36 cellular contexts compared by ENCODE assay signal in genomic region chr12:4535092-4535491, GRCh38. TPM values are rescaled to one million over a fixed set of nuclear protein-coding genes. Genes with fewer than 3 reads are reported as not detected.
DNase-seq lines count a peak whose midpoint lies in the region; ATAC-seq, FAIRE-seq and TF ChIP-seq lines count a peak whose summit lies in the region.
"Had no signal": no experiment of that assay in that cellular context is flagged by ENCODE, and none has a peak within 500 bp of the region (broad histone marks: within the 10 kb centered on the region; RNA-seq: fewer than 3 reads in every experiment).

No MANE protein-coding gene starts in this region.

- H3K27ac ChIP-seq in GM12878 (ENCODE audit: control insufficient read depth, insufficient read depth), result no peak overlapping the region
- H3K27ac ChIP-seq: cardiac muscle cell, epithelial cell of prostate, sigmoid colon, uterus, WERI-Rb-1 had no signal

- peaks cover 15% of the 10 kb centered on the region for H3K4me1 ChIP-seq in GM12878 (ENCODE audit: control insufficient read depth, insufficient read depth, low read length)
- H3K4me1 ChIP-seq: BE2C had no signal

- no peak overlapping the region for H3K9ac ChIP-seq in GM12878 (ENCODE audit: control insufficient read depth, insufficient read depth, low read length)

- H2AFZ ChIP-seq in GM12878 (ENCODE audit: control insufficient read depth, low read depth, low read length), result no peak overlapping the region; the same call in 1 of the 2 replicates

- SMC1A ChIA-PET in GM12878 (lab: Charles Lee; ENCODE audit: uncharacterized antibody, unreplicated experiment), result interaction anchor here (0.9 to 1.3 kb wide), 3 partner anchors 8 to 343 kb away, joined by 3 to 4 read pairs (median 4); no protein-coding TSS in a partner anchor

- H3K27me3 Mint-ChIP-seq in IgD-negative memory B cell, result no peaks in the 10 kb centered on the region
- H3K27me3 Mint-ChIP-seq in activated CD4-positive, alpha-beta T cell treated with anti-CD3 and anti-CD28 coated beads for 36 hours, result no peaks in the 10 kb centered on the region
- H3K27me3 Mint-ChIP-seq: activated CD4-positive, alpha-beta T cell treated with anti-CD3 and anti-CD28 coated beads, Interleukin-2, amount 10 ng/mL, durations not matched to agents 24 days and 14 days; activated naive CD8-positive, alpha-beta T cell treated with anti-CD3 and anti-CD28 coated beads, Interleukin-2, amount 50 U/mL, for 24 hours; stimulated activated naive CD8-positive, alpha-beta T cell treated with anti-CD3 and anti-CD28 coated beads, Interleukin-15, amount 100 ng/mL, for 72 hours had no signal

- TF ChIP-seq CTCF in GM12878 (IDR thresholded peaks at IDR 0.05 in 2 of 3, conservative IDR thresholded peaks at IDR 0.05 in 1 of 3; ENCODE audit: control insufficient read depth in 2 of 3, extremely low read depth in 1 of 3, insufficient read depth in 1 of 3, low read depth in 3 of 3, low read length in 3 of 3), result no peak

- H3K9me3 Mint-ChIP-seq in IgD-negative memory B cell, result no peaks in the 10 kb centered on the region
- no peaks in the 10 kb centered on the region for H3K9me3 Mint-ChIP-seq in activated CD4-positive, alpha-beta T cell treated with anti-CD3 and anti-CD28 coated beads for 36 hours (ENCODE audit: low read depth)
- H3K9me3 Mint-ChIP-seq: activated CD4-positive, alpha-beta T cell treated with anti-CD3 and anti-CD28 coated beads, Interleukin-2, amount 10 ng/mL, durations not matched to agents 24 days and 14 days; activated naive CD8-positive, alpha-beta T cell treated with anti-CD3 and anti-CD28 coated beads, Interleukin-2, amount 50 U/mL, for 24 hours; CD8-positive, alpha-beta memory T cell; natural killer cell; stimulated activated naive CD8-positive, alpha-beta T cell treated with anti-CD3 and anti-CD28 coated beads, Interleukin-15, amount 100 ng/mL, for 72 hours had no signal

- FAIRE-seq in GM12891 (lab: Jason Lieb, UNC) (peak; percentile 9), GM12878 (lab: Jason Lieb, UNC) (no peak)
- FAIRE-seq: astrocyte, colon, K562 had no signal

- ATAC-seq in GM19397 (IDR thresholded peaks at IDR 0.05; ENCODE audit: unreplicated experiment) (peak; percentile 40), GM12878 (peak; percentile 8), SK-N-SH treated with all-trans-retinoic acid at 6 μM for 48 hours (no peak)
- no peak for ATAC-seq in activated CD4-positive, alpha-beta T cell treated with anti-CD3 and anti-CD28 coated beads for 36 hours
- ATAC-seq: activated naive CD8-positive, alpha-beta T cell treated with anti-CD3 and anti-CD28 coated beads, Interleukin-2, amount 50 U/mL, for 24 hours; K562; mucosa of descending colon; natural killer cell; stimulated activated naive CD8-positive, alpha-beta T cell treated with anti-CD3 and anti-CD28 coated beads, Interleukin-15, amount 100 ng/mL, for 72 hours had no signal

- H3K4me1 Mint-ChIP-seq in IgD-negative memory B cell, result peaks cover 24 to 35% (median 34%) of the 10 kb centered on the region in 3 donors
- peaks cover 22% of the 10 kb centered on the region for H3K4me1 Mint-ChIP-seq in activated CD4-positive, alpha-beta T cell treated with anti-CD3 and anti-CD28 coated beads for 36 hours

- peaks cover 33% of the 10 kb centered on the region for H3K79me2 ChIP-seq in GM12878 (ENCODE audit: control insufficient read depth, insufficient read depth, low read length)

- intact Hi-C loops in GM12878 (cut with micrococcal nuclease; ENCODE audit: unreplicated experiment), result loop anchor here (5.0 kb wide), 1 partner anchor 213 kb away; the partner anchor contains the start of gene TIGAR
- intact Hi-C loops in activated CD4-positive, alpha-beta T cell treated with anti-CD3 and anti-CD28 coated beads for 36 hours (cut with DNase I, micrococcal nuclease), result loop anchor here in 1 of 2 experiments (5.0 kb wide), 2 partner anchors 38 to 538 kb away; no protein-coding TSS in a partner anchor

- DNase-seq in GM12891 (ENCODE audit: insufficient read length, low spot score), result no peak
- DNase-seq in GM12878 (ENCODE audit: low read depth, low spot score), result no peak
- DNase-seq in Kasumi-1 (lab: John Stamatoyannopoulos, UW), result no peak
- no peak for DNase-seq in activated CD4-positive, alpha-beta T cell treated with anti-CD3 and anti-CD28 coated beads for 36 hours
- DNase-seq: activated CD4-positive, alpha-beta T cell treated with anti-CD3 and anti-CD28 coated beads, Interleukin-2, amount 10 ng/mL, durations not matched to agents 24 days and 14 days; activated CD8-positive, alpha-beta memory T cell treated with anti-CD3 and anti-CD28 coated beads for 24 hours; activated effector memory CD4-positive, alpha-beta T cell treated with anti-CD3 and anti-CD28 coated beads, Interleukin-2, amount 50 U/mL, for 16 hours; activated naive CD8-positive, alpha-beta T cell treated with anti-CD3 and anti-CD28 coated beads, Interleukin-2, amount 50 U/mL, for 24 hours; activated T-cell treated with anti-CD3 and anti-CD28 coated beads, Interleukin-2, amount 50 U/mL, for 1 hour; BE2C; CD8-positive, alpha-beta memory T cell; DMS 273 treated with DMSO at 0.1 percent for 48 hours; effector CD4-positive, alpha-beta T cell; H7; hippocampal formation; mucosa of descending colon; natural killer cell; NCI-H1105 treated with DMSO at 0.1 percent for 48 hours; NCI-H1930; NCI-H345; occipital lobe; SIG-M5; sigmoid colon; stimulated activated CD4-positive, alpha-beta T cell treated with anti-CD3 and anti-CD28 coated beads, Interleukin-12 subunit alpha, Interleukin-12 subunit beta, amount 100 ng/mL, for 4 hours; stimulated activated CD4-positive, alpha-beta T cell treated with anti-CD3 and anti-CD28 coated beads, Interleukin-2, amount 100 ng/mL, for 48 hours; stimulated activated naive CD8-positive, alpha-beta T cell treated with anti-CD3 and anti-CD28 coated beads, Interleukin-15, amount 100 ng/mL, for 72 hours; uterus; WERI-Rb-1 had no signal

- no peaks in the 10 kb centered on the region for H3K9me3 ChIP-seq in GM12878 (replicated peaks; ENCODE audit: control insufficient read depth, insufficient read depth, low read length)
- H3K9me3 ChIP-seq: BE2C, mucosa of descending colon, sigmoid colon, uterus had no signal

- in situ Hi-C loops in GM12878 (cut with MboI), result no loop called here

- peak overlapping the region in 1 of 4 donors; percentile 55 for H3K4me3 Mint-ChIP-seq in IgD-negative memory B cell
- no peak overlapping the region for H3K4me3 Mint-ChIP-seq in activated CD4-positive, alpha-beta T cell treated with anti-CD3 and anti-CD28 coated beads for 36 hours
- H3K4me3 Mint-ChIP-seq: activated CD4-positive, alpha-beta T cell treated with anti-CD3 and anti-CD28 coated beads, Interleukin-2, amount 10 ng/mL, durations not matched to agents 24 days and 14 days; activated naive CD8-positive, alpha-beta T cell treated with anti-CD3 and anti-CD28 coated beads, Interleukin-2, amount 50 U/mL, for 24 hours; natural killer cell; stimulated activated naive CD8-positive, alpha-beta T cell treated with anti-CD3 and anti-CD28 coated beads, Interleukin-15, amount 100 ng/mL, for 72 hours had no signal

- BruUV-seq in GM12878 (replicated peaks; lab: Mats Ljungman, UMichigan), result no TSS peak

- no peak for TF ChIP-seq EP300 in GM12878 (IDR thresholded peaks at IDR 0.05; ENCODE audit: borderline replicate concordance in 1 of 2, control insufficient read depth in 1 of 2, low read depth in 2 of 2, low read length in 2 of 2)

- 0% methylated on average over 4 of the region's 4 CpGs for WGBS in GM12878 (ENCODE audit: insufficient coverage, insufficient replicate concordance, low lambda C conversion rate, missing lambda C conversion rate)

- H4K20me1 ChIP-seq in GM12878 (ENCODE audit: control insufficient read depth, insufficient read depth), result no peaks in the 10 kb centered on the region

- RAD21 ChIA-PET in GM12878 (lab: Charles Lee; ENCODE audit: unreplicated experiment), result interaction anchor here (0.9 to 1.4 kb wide), 2 partner anchors 10 to 258 kb away, joined by 3 read pairs; no protein-coding TSS in a partner anchor

- TF ChIP-seq RAD21 in GM12878 (IDR thresholded peaks at IDR 0.05; ENCODE audit: insufficient read depth, low read depth, low read length), result no peak

- TF ChIP-seq POLR2A in GM12891 (IDR thresholded peaks at IDR 0.05; ENCODE audit: low read depth, low read length) (no peak), GM12878 (IDR thresholded peaks at IDR 0.05; ENCODE audit: low read depth, low read length) (no peak)

- CTCF ChIA-PET in GM12878 (lab: Yijun Ruan, JAX), result interaction anchor here (0.6 to 1.4 kb wide), 7 partner anchors 9 to 1582 kb away, joined by 3 to 4 read pairs (median 3); no protein-coding TSS in a partner anchor
- CTCF ChIA-PET in activated CD4-positive, alpha-beta T cell treated with anti-CD3 and anti-CD28 coated beads for 36 hours (lab: Charles Lee), result interaction anchor here (1.0 to 1.1 kb wide), 3 partner anchors 8 to 113 kb away, joined by 3 to 5 read pairs (median 3); no protein-coding TSS in a partner anchor

- no peaks in the 10 kb centered on the region for H3K36me3 Mint-ChIP-seq in IgD-negative memory B cell
- H3K36me3 Mint-ChIP-seq in activated CD4-positive, alpha-beta T cell treated with anti-CD3 and anti-CD28 coated beads for 36 hours (ENCODE audit: low read depth), result no peaks in the 10 kb centered on the region
- H3K36me3 Mint-ChIP-seq: natural killer cell had no signal

- POLR2A ChIA-PET in GM12878 (lab: Charles Lee), result interaction anchor here (0.6 kb wide), 1 partner anchor 70 kb away, joined by 3 read pairs; no protein-coding TSS in a partner anchor
- POLR2A ChIA-PET in activated CD4-positive, alpha-beta T cell treated with anti-CD3 and anti-CD28 coated beads for 36 hours (lab: Charles Lee), result no interaction called here

- H3K27ac Mint-ChIP-seq in IgD-negative memory B cell, result peak overlapping the region in 2 of 3 donors; percentile 13 to 81
- no peak overlapping the region for H3K27ac Mint-ChIP-seq in activated CD4-positive, alpha-beta T cell treated with anti-CD3 and anti-CD28 coated beads for 36 hours
- H3K27ac Mint-ChIP-seq: activated CD4-positive, alpha-beta T cell treated with anti-CD3 and anti-CD28 coated beads, Interleukin-2, amount 10 ng/mL, durations not matched to agents 24 days and 14 days; activated naive CD8-positive, alpha-beta T cell treated with anti-CD3 and anti-CD28 coated beads, Interleukin-2, amount 50 U/mL, for 24 hours; natural killer cell; stimulated activated naive CD8-positive, alpha-beta T cell treated with anti-CD3 and anti-CD28 coated beads, Interleukin-15, amount 100 ng/mL, for 72 hours had no signal

- peaks cover 2 to 12% of the 10 kb centered on the region in 2 experiments for H3K36me3 ChIP-seq in GM12878 (ENCODE audit: control insufficient read depth in 2 of 2, insufficient read depth in 2 of 2, low read length in 1 of 2)
- H3K36me3 ChIP-seq: uterus had no signal

- H3K4me2 ChIP-seq in GM12878 (ENCODE audit: control insufficient read depth, insufficient read depth), result peak overlapping the region; percentile 64

- no peaks in the 10 kb centered on the region for H3K27me3 ChIP-seq in GM12878 (replicated peaks in 1 of 2; ENCODE audit: control insufficient read depth in 2 of 2, insufficient read depth in 2 of 2, low read length in 1 of 2)
- H3K27me3 ChIP-seq: BE2C, cardiac muscle cell, sigmoid colon, uterus had no signal

- H3K4me3 ChIP-seq in GM12878, result no peak overlapping the region
- H3K4me3 ChIP-seq: cardiac muscle cell, K562, mucosa of descending colon, sigmoid colon, uterus had no signal

RNA-seq across cellular contexts. Expression of gene RAD51AP1, which starts 3.6 kb away (rescaled TPM):
- 25.9 TPM for polyA plus RNA-seq in GM12891 (2012; ENCODE audit: low read depth, missing spikeins)
- polyA plus RNA-seq in IgD-negative memory B cell, result 8.0 TPM
- total RNA-seq in GM12878 (2013; cell fraction: nucleolus; rRNA removed), result 72.7 and 82.0 TPM in 2 replicates
- total RNA-seq in GM12878 (2014; rRNA removed), result 22.3 and 32.6 TPM in 2 replicates
- total RNA-seq in GM12878 (2014; rRNA removed; fragmentation: Illumina TruSeq; extraction: Trizol), result 44.9 and 48.7 TPM in 2 replicates
- 29.7 and 31.9 TPM in 2 replicates for total RNA-seq in GM12878 (2021)
- 14.9 TPM for polyA plus RNA-seq in GM12878 (2011; ENCODE audit: low read depth)
- polyA plus RNA-seq in GM12878 (2011; rRNA removed), result 47.5 and 87.5 TPM in 2 replicates
- polyA plus RNA-seq in GM12878 (2011; cell fraction: cytosol; rRNA removed), result 10.4 and 12.7 TPM in 2 replicates
- polyA plus RNA-seq in GM12878 (2011; cell fraction: nucleus; rRNA removed), result 33.5 and 36.6 TPM in 2 replicates
- 17.7 and 20.3 TPM in 2 replicates for polyA plus RNA-seq in GM12878 (2012)
- 56.7 and 69.4 TPM in 2 replicates for polyA plus RNA-seq in GM12878 (2014; fragmentation: Illumina TruSeq; extraction: Trizol)
- polyA plus RNA-seq in GM12878 (2014; fragmentation: Nextera tagmentation; extraction: Ambion mirVana), result 10 to 100 TPM; 71.4 to 86.0 TPM
- 24.8 and 29.6 TPM in 2 replicates for polyA plus RNA-seq in GM12878 (2014; rRNA removed)
- 10 to 100 TPM; 53.0 to 60.0 TPM for polyA plus RNA-seq in GM12878 (2016; fragmentation: Nextera tagmentation; extraction: Ambion mirVana)
- 7.5 and 9.4 TPM in 2 replicates for polyA minus RNA-seq in GM12878 (2011; rRNA and poly(A)+ RNA removed)
- 6.0 and 6.2 TPM in 2 replicates for polyA minus RNA-seq in GM12878 (2011; cell fraction: cytosol; rRNA and poly(A)+ RNA removed)
- polyA minus RNA-seq in GM12878 (2011; cell fraction: nucleus; rRNA and poly(A)+ RNA removed), result 15.2 and 17.3 TPM in 2 replicates
- total RNA-seq in activated CD4-positive, alpha-beta T cell treated with anti-CD3 and anti-CD28 coated beads for 36 hours, result 10 to 100 TPM; 44.6 to 50.9 TPM

RNA-seq across cellular contexts. Expression of gene DYRK4, which starts 26.9 kb away (rescaled TPM):
- 33.6 TPM for polyA plus RNA-seq in GM12891 (2012; ENCODE audit: low read depth, missing spikeins)
- polyA plus RNA-seq in IgD-negative memory B cell (41.7 TPM), GM12878 (2011; rRNA removed) (52.1 and 54.9 TPM in 2 replicates), GM12878 (2014; fragmentation: Illumina TruSeq; extraction: Trizol) (39.5 and 52.7 TPM in 2 replicates), GM12878 (2014; fragmentation: Nextera tagmentation; extraction: Ambion mirVana) (10 to 100 TPM; 61.4 to 66.7 TPM), GM12878 (2014; rRNA removed) (46.1 and 56.1 TPM in 2 replicates), GM12878 (2016; fragmentation: Nextera tagmentation; extraction: Ambion mirVana) (10 to 100 TPM; 41.4 to 43.0 TPM)
- total RNA-seq in GM12878 (2013; cell fraction: nucleolus; rRNA removed), result 15.5 and 26.3 TPM in 2 replicates
- total RNA-seq in GM12878 (2014; rRNA removed) (47.5 and 53.9 TPM in 2 replicates), GM12878 (2014; rRNA removed; fragmentation: Illumina TruSeq; extraction: Trizol) (43.7 and 44.1 TPM in 2 replicates), GM12878 (2021) (29.9 and 30.8 TPM in 2 replicates)
- 25.1 TPM for polyA plus RNA-seq in GM12878 (2011; ENCODE audit: low read depth)
- polyA plus RNA-seq in GM12878 (2011; cell fraction: cytosol; rRNA removed), result 35.2 and 38.3 TPM in 2 replicates
- 54.4 and 89.0 TPM in 2 replicates for polyA plus RNA-seq in GM12878 (2011; cell fraction: nucleus; rRNA removed)
- polyA plus RNA-seq in GM12878 (2012), result 27.4 and 36.1 TPM in 2 replicates
- polyA minus RNA-seq in GM12878 (2011; rRNA and poly(A)+ RNA removed), result 23.3 and 24.0 TPM in 2 replicates
- 6.0 and 10.4 TPM in 2 replicates for polyA minus RNA-seq in GM12878 (2011; cell fraction: cytosol; rRNA and poly(A)+ RNA removed)
- polyA minus RNA-seq in GM12878 (2011; cell fraction: nucleus; rRNA and poly(A)+ RNA removed), result 21.6 and 21.9 TPM in 2 replicates
- 10 to 100 TPM; 33.9 to 45.0 TPM for total RNA-seq in activated CD4-positive, alpha-beta T cell treated with anti-CD3 and anti-CD28 coated beads for 36 hours

Comparison
In these comparisons a context has a peak if more than half of its experiments do, and no peak if none do; other contexts are left out.
1. ATAC-seq: peak in GM19397 (single experiment) and GM12878 (single experiment); none in SK-N-SH treated with all-trans-retinoic acid at 6 μM for 48 hours (single experiment) and activated CD4-positive, alpha-beta T cell treated with anti-CD3 and anti-CD28 coated beads for 36 hours (single experiment).